21 cellular contexts compared by ENCODE assay signal in the genomic region with DNA sequence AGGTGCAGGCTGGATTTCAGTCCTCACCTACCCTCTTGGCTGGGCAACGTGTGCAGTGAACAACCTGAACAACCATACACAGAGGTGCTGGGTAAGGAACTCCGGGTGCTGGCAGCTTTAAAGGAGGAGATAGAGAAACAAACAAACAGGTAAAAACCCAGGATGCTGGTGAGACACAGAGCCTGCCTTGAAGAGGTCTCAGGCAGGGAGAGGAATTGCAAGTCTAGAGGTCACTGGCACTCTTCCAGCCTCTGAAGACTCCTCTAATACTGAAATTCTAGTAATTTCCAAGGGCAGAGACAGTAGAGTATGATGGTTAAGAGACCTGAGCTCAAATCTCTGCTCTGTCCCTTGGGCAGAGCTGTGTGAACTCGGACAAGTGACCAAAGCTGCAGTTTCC.
DNase-seq lines count a peak whose midpoint lies in the region; ATAC-seq and TF ChIP-seq lines count a peak whose summit lies in the region.
"Had no signal": no experiment of that assay in that cellular context is flagged by ENCODE, and none has a peak within 500 bp of the region (broad histone marks: within the 10 kb centered on the region; RNA-seq: fewer than 3 reads in every experiment).

No MANE protein-coding gene starts in this region.

- H3K27ac ChIP-seq in BLaER1 treated with 17β-estradiol and CSF1 and Interleukin-3, amounts not matched to agents 10 nM and 100 nM = peak overlapping the region in 3 of 11 experiments; percentile 5 to 42 (median 28); a peak in 3 of 22 replicates

- no peaks in the 10 kb centered on the region; a peak in 1 of 22 replicates for H4K20me1 ChIP-seq in BLaER1 treated with 17β-estradiol and CSF1 and Interleukin-3, amounts not matched to agents 10 nM and 100 nM

- peak; percentile 17 for ATAC-seq in left colon
- ATAC-seq in HG03280 (IDR thresholded peaks at IDR 0.05; ENCODE audit: unreplicated experiment) = no peak
- no peak for ATAC-seq in stimulated activated naive B cell treated with anti-CD40 and anti-IgM and Interleukin-4, amounts not matched to agents 10 μg/mL and 1 μg/mL and 100 μg/mL, for 72 hours (replicated peaks)
- ATAC-seq: activated CD8-positive, alpha-beta T cell treated with anti-CD3 and anti-CD28 coated beads, Interleukin-2, amount 10 ng/mL, durations not matched to agents 7 days and 5 days; activated naive CD8-positive, alpha-beta T cell treated with anti-CD3 and anti-CD28 coated beads, Interleukin-2, amount 50 U/mL, for 24 hours had no signal

- no peaks in the 10 kb centered on the region for H3K27me3 Mint-ChIP-seq in brain
- H3K27me3 Mint-ChIP-seq in stimulated activated naive B cell treated with anti-CD40 and anti-IgM and Interleukin-4, amounts not matched to agents 10 μg/mL and 1 μg/mL and 100 μg/mL, for 72 hours = no peaks in the 10 kb centered on the region

- H3K4me3 ChIP-seq in BLaER1 treated with 17β-estradiol and CSF1 and Interleukin-3, amounts not matched to agents 10 nM and 100 nM = no peak overlapping the region
- H3K4me3 ChIP-seq: pancreas had no signal

- H3K4me1 ChIP-seq in BLaER1 treated with 17β-estradiol and CSF1 and Interleukin-3, amounts not matched to agents 10 nM and 100 nM = peaks cover 0 to 17% (median 13%) of the 10 kb centered on the region in 10 experiments; a peak in 18 of 20 replicates
- H3K4me1 ChIP-seq: pancreas had no signal

- H3K4me3 Mint-ChIP-seq in brain = no peak overlapping the region
- H3K4me3 Mint-ChIP-seq in stimulated activated naive B cell treated with anti-CD40 and anti-IgM and Interleukin-4, amounts not matched to agents 10 μg/mL and 1 μg/mL and 100 μg/mL, for 72 hours = no peak overlapping the region
- H3K4me3 Mint-ChIP-seq: activated CD8-positive, alpha-beta T cell treated with anti-CD3 and anti-CD28 coated beads, Interleukin-2, amount 10 ng/mL, durations not matched to agents 7 days and 5 days; activated naive CD8-positive, alpha-beta T cell treated with anti-CD3 and anti-CD28 coated beads, Interleukin-2, amount 50 U/mL, for 24 hours had no signal

- no peak overlapping the region for H3K9ac ChIP-seq in BLaER1 treated with 17β-estradiol and CSF1 and Interleukin-3, amounts not matched to agents 10 nM and 100 nM

- H3K27ac Mint-ChIP-seq in brain = peak overlapping the region in 4 of 5 experiments; percentile 32 to 86 (median 84)
- no peak overlapping the region for H3K27ac Mint-ChIP-seq in stimulated activated naive B cell treated with anti-CD40 and anti-IgM and Interleukin-4, amounts not matched to agents 10 μg/mL and 1 μg/mL and 100 μg/mL, for 72 hours
- H3K27ac Mint-ChIP-seq: activated CD8-positive, alpha-beta T cell treated with anti-CD3 and anti-CD28 coated beads, Interleukin-2, amount 10 ng/mL, durations not matched to agents 7 days and 5 days; activated naive CD8-positive, alpha-beta T cell treated with anti-CD3 and anti-CD28 coated beads, Interleukin-2, amount 50 U/mL, for 24 hours; activated T-helper 2 cell treated with anti-CD3 and anti-CD28 coated beads, Interferon-gamma antibody, Interleukin-2, Interleukin-4, amounts not matched to agents 10 μg/mL and 5 μg/mL and 100 μg/mL, durations not matched to agents 14 hours and 24 hours and 36 hours had no signal

- H3K36me3 ChIP-seq in BLaER1 treated with 17β-estradiol and CSF1 and Interleukin-3, amounts not matched to agents 10 nM and 100 nM = no peaks in the 10 kb centered on the region
- H3K36me3 ChIP-seq: pancreas, WERI-Rb-1 had no signal

- peaks cover 41% of the 10 kb centered on the region for H3K4me1 Mint-ChIP-seq in brain
- no peaks in the 10 kb centered on the region for H3K4me1 Mint-ChIP-seq in stimulated activated naive B cell treated with anti-CD40 and anti-IgM and Interleukin-4, amounts not matched to agents 10 μg/mL and 1 μg/mL and 100 μg/mL, for 72 hours
- H3K4me1 Mint-ChIP-seq: activated naive CD8-positive, alpha-beta T cell treated with anti-CD3 and anti-CD28 coated beads, Interleukin-2, amount 50 U/mL, for 24 hours had no signal

- peak overlapping the region in 9 of 11 experiments; percentile 2 to 48 (median 19); a peak in 9 of 22 replicates for H3K4me2 ChIP-seq in BLaER1 treated with 17β-estradiol and CSF1 and Interleukin-3, amounts not matched to agents 10 nM and 100 nM

- intact Hi-C loops in left colon (cut with DNase I, micrococcal nuclease) = no loop called here

- peaks cover 38% of the 10 kb centered on the region for H3K36me3 Mint-ChIP-seq in brain
- peaks cover 0 to 29% of the 10 kb centered on the region in 2 donors for H3K36me3 Mint-ChIP-seq in stimulated activated naive B cell treated with anti-CD40 and anti-IgM and Interleukin-4, amounts not matched to agents 10 μg/mL and 1 μg/mL and 100 μg/mL, for 72 hours

- peaks cover 0 to 2% (median 0%) of the 10 kb centered on the region in 5 experiments for H3K9me3 Mint-ChIP-seq in brain
- H3K9me3 Mint-ChIP-seq in stimulated activated naive B cell treated with anti-CD40 and anti-IgM and Interleukin-4, amounts not matched to agents 10 μg/mL and 1 μg/mL and 100 μg/mL, for 72 hours = no peaks in the 10 kb centered on the region
- H3K9me3 Mint-ChIP-seq: activated naive CD8-positive, alpha-beta T cell treated with anti-CD3 and anti-CD28 coated beads, Interleukin-2, amount 50 U/mL, for 24 hours; activated T-helper 2 cell treated with anti-CD3 and anti-CD28 coated beads, Interferon-gamma antibody, Interleukin-2, Interleukin-4, amounts not matched to agents 10 μg/mL and 5 μg/mL and 100 μg/mL, durations not matched to agents 14 hours and 24 hours and 36 hours had no signal

- H3K9me3 ChIP-seq in BLaER1 treated with 17β-estradiol and CSF1 and Interleukin-3, amounts not matched to agents 10 nM and 100 nM (replicated peaks in 1 of 11) = no peaks in the 10 kb centered on the region
- H3K9me3 ChIP-seq: Caco-2, pancreas had no signal

- DNase-seq in HT-29 (ENCODE audit: low spot score) (peak; percentile 35), left colon (no peak), NCI-H446 treated with DMSO at 0.1 percent for 48 hours (lab: John Stamatoyannopoulos, UW) (no peak), NCI-H446 (lab: John Stamatoyannopoulos, UW) (no peak)
- DNase-seq in stimulated activated naive B cell treated with anti-CD40 and anti-IgM and Interleukin-4, amounts not matched to agents 10 μg/mL and 1 μg/mL and 100 μg/mL, for 72 hours = no peak
- DNase-seq: activated CD8-positive, alpha-beta T cell treated with anti-CD3 and anti-CD28 coated beads, Interleukin-2, amount 10 ng/mL, durations not matched to agents 7 days and 5 days; activated naive CD8-positive, alpha-beta T cell treated with anti-CD3 and anti-CD28 coated beads, Interleukin-2, amount 50 U/mL, for 24 hours; Caco-2; caudate nucleus; effector memory CD4-positive, alpha-beta T cell; H7; KBM-7; NCI-H1092 treated with DMSO at 0.1 percent for 48 hours; NCI-H2171; pancreas; stimulated activated CD4-positive, alpha-beta T cell treated with anti-CD3 and anti-CD28 coated beads, Interleukin-4, amount 100 ng/mL, for 1 hour; WERI-Rb-1 had no signal

- TF ChIP-seq CTCF in brain (conservative IDR thresholded peaks at IDR 0.05) = no peak

- no peaks in the 10 kb centered on the region for H3K27me3 ChIP-seq in BLaER1 treated with 17β-estradiol and CSF1 and Interleukin-3, amounts not matched to agents 10 nM and 100 nM
- H3K27me3 ChIP-seq: pancreas had no signal
